Comparison of ENCODE assay signal across 18 cellular contexts in genomic region chr5:96502247-96502646, GRCh38.
DNase-seq lines count a peak whose midpoint lies in the region; ATAC-seq, FAIRE-seq and TF ChIP-seq lines count a peak whose summit lies in the region.
"Had no signal": no experiment of that assay in that cellular context is flagged by ENCODE, and none has a peak within 500 bp of the region (broad histone marks: within the 10 kb centered on the region; RNA-seq: fewer than 3 reads in every experiment).

No MANE protein-coding gene starts in this region.

- H3K4me3 Mint-ChIP-seq in activated CD4-positive, alpha-beta memory T cell treated with anti-CD3 and anti-CD28 coated beads for 36 hours: no peak overlapping the region
- H3K4me3 Mint-ChIP-seq: CD4-positive, alpha-beta memory T cell had no signal

- CTCF ChIA-PET in activated CD4-positive, alpha-beta memory T cell treated with anti-CD3 and anti-CD28 coated beads for 36 hours (lab: Charles Lee): no interaction called here

- H3K9ac ChIP-seq in kidney (ENCODE audit: low read length in 2 of 2): no peak overlapping the region

- POLR2A ChIA-PET in activated CD4-positive, alpha-beta memory T cell treated with anti-CD3 and anti-CD28 coated beads for 36 hours (lab: Charles Lee): no interaction called here

- no peaks in the 10 kb centered on the region for H3K4me1 Mint-ChIP-seq in activated CD4-positive, alpha-beta memory T cell treated with anti-CD3 and anti-CD28 coated beads for 36 hours (ENCODE audit: low read depth)
- H3K4me1 Mint-ChIP-seq: CD4-positive, alpha-beta memory T cell had no signal

- intact Hi-C loops in kidney (cut with DNase I): no loop called here
- intact Hi-C loops in activated CD4-positive, alpha-beta memory T cell treated with anti-CD3 and anti-CD28 coated beads for 36 hours (cut with micrococcal nuclease): no loop called here

- ATAC-seq in GM19395 (IDR thresholded peaks at IDR 0.05; ENCODE audit: unreplicated experiment) (no peak), HG02981 (IDR thresholded peaks at IDR 0.05; ENCODE audit: unreplicated experiment) (no peak)
- ATAC-seq: GM12878, HCT116 had no signal

- DNase-seq in kidney (no peak), GM03348 (ENCODE audit: low spot score) (no peak)
- DNase-seq in activated CD4-positive, alpha-beta memory T cell treated with anti-CD3 and anti-CD28 coated beads for 36 hours: no peak
- DNase-seq: 8988T; C1 segment of cervical spinal cord; Calu3; CD4-positive, alpha-beta memory T cell; COR-L47; DMS53; H7 had no signal

- H3K27ac Mint-ChIP-seq in activated CD4-positive, alpha-beta memory T cell treated with anti-CD3 and anti-CD28 coated beads for 36 hours: no peak overlapping the region
- H3K27ac Mint-ChIP-seq: CD4-positive, alpha-beta memory T cell had no signal

- no peak overlapping the region for H3K27ac ChIP-seq in kidney (ENCODE audit: low read depth in 2 of 2, low read length in 2 of 2)

- H3K9me3 Mint-ChIP-seq in activated CD4-positive, alpha-beta memory T cell treated with anti-CD3 and anti-CD28 coated beads for 36 hours: no peaks in the 10 kb centered on the region
- H3K9me3 Mint-ChIP-seq: CD4-positive, alpha-beta memory T cell had no signal

- no peaks in the 10 kb centered on the region for H3K4me1 ChIP-seq in kidney (ENCODE audit: control insufficient read depth in 1 of 2, insufficient read depth in 1 of 2, low read depth in 1 of 2, low read length in 2 of 2)

- FAIRE-seq in G401.6 (lab: Jason Lieb, UNC) (peak; percentile 62), endometrium (lab: Jason Lieb, UNC) (peak; percentile 39), kidney (lab: Jason Lieb, UNC) (peak; percentile 54)
- FAIRE-seq: GM12878, GM19239, H1 had no signal

- H3K36me3 ChIP-seq in kidney (ENCODE audit: control insufficient read depth in 1 of 2, insufficient read depth in 2 of 2, low read length in 2 of 2): no peaks in the 10 kb centered on the region

- H3K9me3 ChIP-seq in kidney (ENCODE audit: control insufficient read depth in 1 of 2, low read length in 2 of 2): no peaks in the 10 kb centered on the region

- H3K36me3 Mint-ChIP-seq in activated CD4-positive, alpha-beta memory T cell treated with anti-CD3 and anti-CD28 coated beads for 36 hours: no peaks in the 10 kb centered on the region
- H3K36me3 Mint-ChIP-seq: CD4-positive, alpha-beta memory T cell had no signal

- TF ChIP-seq CTCF in kidney (IDR thresholded peaks at IDR 0.05; ENCODE audit: borderline replicate concordance, extremely low read depth, insufficient read depth): no peak

- H3K4me3 ChIP-seq in kidney (ENCODE audit: low read length in 2 of 2): no peak overlapping the region
- H3K4me3 ChIP-seq: GM12878 had no signal

- H3K27me3 Mint-ChIP-seq in activated CD4-positive, alpha-beta memory T cell treated with anti-CD3 and anti-CD28 coated beads for 36 hours: peaks cover 5% of the 10 kb centered on the region
